In genomic region chrX:4397471-4397870, GRCh38 we compare ENCODE assay signal across 22 cellular contexts.
DNase-seq lines count a peak whose midpoint lies in the region; ATAC-seq, FAIRE-seq and TF ChIP-seq lines count a peak whose summit lies in the region.
"Had no signal": no experiment of that assay in that cellular context is flagged by ENCODE, and none has a peak within 500 bp of the region (broad histone marks: within the 10 kb centered on the region; RNA-seq: fewer than 3 reads in every experiment).

No MANE protein-coding gene starts in this region.

- no peak overlapping the region for H3K4me3 Mint-ChIP-seq in stimulated activated naive B cell treated with anti-CD40 and anti-IgM and Interleukin-4, amounts not matched to agents 10 μg/mL and 1 μg/mL and 100 μg/mL, for 72 hours
- no peak overlapping the region for H3K4me3 Mint-ChIP-seq in CD14-positive monocyte
- H3K4me3 Mint-ChIP-seq: CD8-positive, alpha-beta T cell; GM23338; H9 had no signal

- H3K36me3 ChIP-seq in PC-9 (ENCODE audit: low read depth) (no peaks in the 10 kb centered on the region), small intestine (ENCODE audit: control insufficient read depth in 2 of 2, insufficient read depth in 2 of 2, low read length in 2 of 2) (no peaks in the 10 kb centered on the region)
- H3K36me3 ChIP-seq: BE2C had no signal

- H3F3A ChIP-seq in PC-9 (ENCODE audit: insufficient read depth, low read depth): no peaks in the 10 kb centered on the region

- in situ Hi-C loops in astrocyte of the cerebellum (cut with HindIII; ENCODE audit: low sequenced_read_pairs): no loop called here

- WGBS in small intestine, 3 donors: 46 to 65% (median 50%) methylated on average over 2 of the region's 2 CpGs

- peaks cover 9% of the 10 kb centered on the region for H3K4me1 ChIP-seq in PC-9 (replicated peaks; ENCODE audit: insufficient read depth)
- H3K4me1 ChIP-seq in small intestine (ENCODE audit: control insufficient read depth in 2 of 2, insufficient read depth in 1 of 2, low read depth in 1 of 2, low read length in 1 of 2): no peaks in the 10 kb centered on the region
- H3K4me1 ChIP-seq: BE2C had no signal

- H3K4me2 ChIP-seq in PC-9: peak overlapping the region; percentile 18; the same call in 1 of the 2 replicates
- H3K4me2 ChIP-seq: GM23338 had no signal

- H3K27ac ChIP-seq in PC-9: peak overlapping the region; percentile 6; the same call in 1 of the 2 replicates
- H3K27ac ChIP-seq in small intestine (ENCODE audit: low read depth in 1 of 2, low read length in 1 of 2): no peak overlapping the region
- H3K27ac ChIP-seq: C4-2B had no signal

- FAIRE-seq in small intestine (lab: Jason Lieb, UNC): peak; percentile 5
- FAIRE-seq: A204.1, D721Med, G401.6, GM12891, HepG2, HTR-8/SVneo had no signal

- no peaks in the 10 kb centered on the region for H3K9me3 ChIP-seq in PC-9 (ENCODE audit: insufficient read depth, low read depth)
- no peaks in the 10 kb centered on the region for H3K9me3 ChIP-seq in small intestine (ENCODE audit: control insufficient read depth, low read depth)
- H3K9me3 ChIP-seq: BE2C had no signal

- no peaks in the 10 kb centered on the region for H3K36me3 Mint-ChIP-seq in stimulated activated naive B cell treated with anti-CD40 and anti-IgM and Interleukin-4, amounts not matched to agents 10 μg/mL and 1 μg/mL and 100 μg/mL, for 72 hours
- H3K36me3 Mint-ChIP-seq in CD14-positive monocyte: no peaks in the 10 kb centered on the region
- H3K36me3 Mint-ChIP-seq: CD8-positive, alpha-beta T cell had no signal

- BruUV-seq in PC-9 (replicated peaks; lab: Mats Ljungman, UMichigan): no TSS peak

- no peaks in the 10 kb centered on the region for H3K27me3 ChIP-seq in PC-9 (ENCODE audit: insufficient read depth, low read depth)
- H3K27me3 ChIP-seq in small intestine (ENCODE audit: control insufficient read depth in 2 of 2, insufficient read depth in 2 of 2, low read length in 2 of 2): no peaks in the 10 kb centered on the region
- H3K27me3 ChIP-seq: BE2C had no signal

- no peak for TF ChIP-seq CTCF in PC-9 (conservative IDR thresholded peaks at IDR 0.05)
- TF ChIP-seq CTCF in astrocyte of the cerebellum (IDR thresholded peaks at IDR 0.05; ENCODE audit: low read depth, low read length, missing control alignments): no peak
- no peak for TF ChIP-seq CTCF in CD14-positive monocyte (IDR thresholded peaks at IDR 0.05)

- intact Hi-C loops in PC-9 (cut with micrococcal nuclease; ENCODE audit: unreplicated experiment) (no loop called here), CD14-positive monocyte (cut with micrococcal nuclease) (no loop called here)

- no peak overlapping the region for H3K27ac Mint-ChIP-seq in stimulated activated naive B cell treated with anti-CD40 and anti-IgM and Interleukin-4, amounts not matched to agents 10 μg/mL and 1 μg/mL and 100 μg/mL, for 72 hours
- H3K27ac Mint-ChIP-seq in CD14-positive monocyte: no peak overlapping the region
- H3K27ac Mint-ChIP-seq: CD8-positive, alpha-beta T cell; GM23338; H9 had no signal

- no peak overlapping the region for H2AFZ ChIP-seq in PC-9
- H2AFZ ChIP-seq: GM23338 had no signal

- no peaks in the 10 kb centered on the region for H3K4me1 Mint-ChIP-seq in stimulated activated naive B cell treated with anti-CD40 and anti-IgM and Interleukin-4, amounts not matched to agents 10 μg/mL and 1 μg/mL and 100 μg/mL, for 72 hours
- no peaks in the 10 kb centered on the region for H3K4me1 Mint-ChIP-seq in CD14-positive monocyte
- H3K4me1 Mint-ChIP-seq: GM23338, H9 had no signal

- no peaks in the 10 kb centered on the region for H3K27me3 Mint-ChIP-seq in stimulated activated naive B cell treated with anti-CD40 and anti-IgM and Interleukin-4, amounts not matched to agents 10 μg/mL and 1 μg/mL and 100 μg/mL, for 72 hours
- H3K27me3 Mint-ChIP-seq in CD14-positive monocyte (ENCODE audit: low read depth in 3 of 3): peaks cover 0 to 1% (median 0%) of the 10 kb centered on the region in 3 donors

- no peaks in the 10 kb centered on the region for H3K79me2 ChIP-seq in PC-9 (ENCODE audit: low read depth)

- CTCF ChIA-PET in PC-9 (lab: Charles Lee): no interaction called here

- H3K4me3 ChIP-seq in PC-9 (no peak overlapping the region), astrocyte of the cerebellum (ENCODE audit: low read depth, low read length) (no peak overlapping the region), small intestine (ENCODE audit: low read depth in 1 of 2, low read length in 2 of 2) (no peak overlapping the region)
- H3K4me3 ChIP-seq: GM23338 had no signal

- ATAC-seq in stimulated activated naive B cell treated with anti-CD40 and anti-IgM and Interleukin-4, amounts not matched to agents 10 μg/mL and 1 μg/mL and 100 μg/mL, for 72 hours (replicated peaks): no peak
- ATAC-seq: CD8-positive, alpha-beta T cell; GM23338; HepG2 had no signal

- H3K9me3 Mint-ChIP-seq in stimulated activated naive B cell treated with anti-CD40 and anti-IgM and Interleukin-4, amounts not matched to agents 10 μg/mL and 1 μg/mL and 100 μg/mL, for 72 hours: no peaks in the 10 kb centered on the region
- H3K9me3 Mint-ChIP-seq in CD14-positive monocyte: peaks cover 0 to 8% (median 3%) of the 10 kb centered on the region in 7 donors
- H3K9me3 Mint-ChIP-seq: GM23338 had no signal

- POLR2A ChIA-PET in PC-9 (lab: Charles Lee; ENCODE audit: unreplicated experiment): no interaction called here

- no peaks in the 10 kb centered on the region for H4K20me1 ChIP-seq in PC-9 (ENCODE audit: insufficient read depth)

- H3K9me2 ChIP-seq in PC-9 (ENCODE audit: insufficient read depth): no peaks in the 10 kb centered on the region

- peak; percentile 58 for DNase-seq in HT1080 (ENCODE audit: low read depth)
- DNase-seq in PC-9: peak in 1 of 2 experiments; percentile 53
- DNase-seq in astrocyte of the cerebellum (ENCODE audit: low read depth): peak; percentile 0
- DNase-seq in small intestine: no peak
- DNase-seq in stimulated activated naive B cell treated with anti-CD40 and anti-IgM and Interleukin-4, amounts not matched to agents 10 μg/mL and 1 μg/mL and 100 μg/mL, for 72 hours: no peak
- DNase-seq in ecto neural progenitor cell (ENCODE audit: low spot score): no peak
- DNase-seq in CD14-positive monocyte (ENCODE audit: low spot score): no peak
- DNase-seq: BE2C; CD8-positive, alpha-beta T cell; COR-L47; DMS153; DMS79 treated with DMSO at 0.1 percent for 48 hours; EL; H9 had no signal

Comparison
In these comparisons a context has a peak if more than half of its experiments do, and no peak if none do; other contexts are left out.
1. DNase-seq: peak in HT1080 (single experiment) and astrocyte of the cerebellum (single experiment); none in small intestine (single experiment), stimulated activated naive B cell treated with anti-CD40 and anti-IgM and Interleukin-4, amounts not matched to agents 10 μg/mL and 1 μg/mL and 100 μg/mL, for 72 hours (single experiment), ecto neural progenitor cell (single experiment) and CD14-positive monocyte (single experiment).